Comparison of ENCODE assay signal across 8 cellular contexts in the genomic region with DNA sequence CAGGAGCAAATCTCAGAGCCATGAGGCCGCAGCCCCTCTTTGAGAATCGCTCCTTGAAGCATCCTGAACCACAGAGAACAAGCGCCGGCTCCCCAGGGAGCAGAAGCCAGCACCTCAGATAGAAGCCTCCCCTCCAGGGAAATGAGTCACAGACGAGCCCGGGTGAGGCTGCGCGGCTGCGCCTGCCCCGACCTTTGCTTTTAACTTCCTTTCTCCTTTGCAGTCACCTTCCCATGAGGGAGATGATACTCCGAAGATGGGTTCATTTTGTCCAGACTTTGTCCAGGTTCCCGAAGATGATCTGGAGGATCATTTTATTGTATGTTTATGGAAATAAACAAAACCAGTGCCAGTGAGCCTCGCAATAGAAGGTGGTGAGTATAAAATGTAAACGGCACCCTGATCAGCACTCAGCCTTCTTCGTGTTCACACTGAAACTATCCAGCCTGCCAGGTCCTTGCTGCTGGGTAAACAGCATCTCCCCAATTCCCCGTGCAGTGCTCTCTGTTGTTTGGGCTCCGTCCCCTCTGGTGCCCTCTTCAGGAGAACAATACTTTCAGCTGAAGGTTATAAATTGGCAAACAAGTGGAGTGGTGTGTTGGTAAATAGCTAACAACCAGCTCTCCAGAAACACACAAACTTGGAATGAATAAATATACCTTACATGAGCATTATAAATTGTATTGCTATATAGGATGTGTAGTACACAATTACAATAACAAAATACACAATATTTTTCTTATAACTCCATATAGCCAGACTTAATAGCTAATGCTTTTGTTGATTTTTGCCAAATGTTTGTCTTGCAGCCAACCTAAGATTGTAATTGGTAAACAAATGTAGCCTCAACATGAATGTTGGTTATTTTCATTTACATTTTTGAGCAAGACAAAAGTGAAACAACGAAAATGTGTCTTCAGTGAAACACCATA.
DNase-seq lines count a peak whose midpoint lies in the region; ATAC-seq and TF ChIP-seq lines count a peak whose summit lies in the region.

No MANE protein-coding gene starts in this region.

- DNase-seq in AG09309 (ENCODE audit: low read depth) = peak; percentile 57
- DNase-seq in NCI-H2081 treated with DMSO at 0.1 percent for 48 hours (lab: John Stamatoyannopoulos, UW) = peak; percentile 15
- peak; percentile 52 for DNase-seq in UCSD-AML1 (lab: John Stamatoyannopoulos, UW; ENCODE audit: unreplicated experiment)
- DNase-seq in cerebellar cortex (ENCODE audit: low spot score) = peak; percentile 92
- DNase-seq in kidney tubule cell (ENCODE audit: low spot score) = peak; percentile 75
- DNase-seq in stimulated activated CD4-positive, alpha-beta T cell treated with anti-CD3 and anti-CD28 coated beads, Interleukin-2, amount 100 ng/mL, for 48 hours = peak; percentile 37 to 43

- peak; percentile 74 for TF ChIP-seq CTCF in AG09309 (IDR thresholded peaks at IDR 0.05; ENCODE audit: control insufficient read depth, insufficient read depth, low read depth, low read length, missing control alignments)

- peak; percentile 66 for ATAC-seq in GM18858 (IDR thresholded peaks at IDR 0.05; ENCODE audit: unreplicated experiment)
- ATAC-seq in HG03039 (IDR thresholded peaks at IDR 0.05; ENCODE audit: unreplicated experiment) = peak; percentile 79

- peak overlapping the region; percentile 26 for H3K4me3 ChIP-seq in AG09309 (ENCODE audit: control insufficient read depth, low read depth, low read length)

Comparison
In these comparisons a context has a peak if more than half of its experiments do, and no peak if none do; other contexts are left out.
1. Peak in every context shown above with its lines: DNase-seq, ATAC-seq and H3K4me3 ChIP-seq.
2. DNase-seq: peak in every context shown above with its lines; median percentile 92 in cerebellar cortex; 75 in kidney tubule cell; 57 in AG09309; 52 in UCSD-AML1; 40 in stimulated activated CD4-positive, alpha-beta T cell treated with anti-CD3 and anti-CD28 coated beads, Interleukin-2, amount 100 ng/mL, for 48 hours; 15 in NCI-H2081 treated with DMSO at 0.1 percent for 48 hours.